8 cellular contexts compared by ENCODE assay signal in genomic region chr1:8629241-8630091, GRCh38.
DNase-seq lines count a peak whose midpoint lies in the region; ATAC-seq, FAIRE-seq and TF ChIP-seq lines count a peak whose summit lies in the region.

No MANE protein-coding gene starts in this region.

- H3K4me3 ChIP-seq in CD4-positive, alpha-beta memory T cell (ENCODE audit: low read length in 2 of 2): no peak overlapping the region
- H3K4me3 ChIP-seq in OCI-LY7 (ENCODE audit: low read depth, low read length, poor library complexity, severe bottlenecking) (no peak overlapping the region), thymus (ENCODE audit: low read length) (no peak overlapping the region), kidney (ENCODE audit: low read length in 2 of 2) (no peak overlapping the region)

- H3K27me3 Mint-ChIP-seq in CD4-positive, alpha-beta memory T cell: no peaks in the 10 kb centered on the region
- H3K27me3 Mint-ChIP-seq in glutamatergic neuron (ENCODE audit: unreplicated experiment) (peaks cover 10% of the 10 kb centered on the region), HFFc6 (ENCODE audit: insufficient read depth) (no peaks in the 10 kb centered on the region; the same call in none of the 2 replicates)

- POLR2A ChIA-PET in CD4-positive, alpha-beta memory T cell (lab: Charles Lee; ENCODE audit: partially characterized antibody): no interaction called here
- POLR2A ChIA-PET in OCI-LY7 (lab: Charles Lee): interaction anchor here (1.0 to 1.8 kb wide), 2 partner anchors 9 to 13 kb away, joined by 4 read pairs; no protein-coding TSS in a partner anchor

- H3K27me3 ChIP-seq in CD4-positive, alpha-beta memory T cell (ENCODE audit: insufficient read depth, low read length): no peaks in the 10 kb centered on the region
- no peaks in the 10 kb centered on the region for H3K27me3 ChIP-seq in thymus (ENCODE audit: control insufficient read depth, insufficient read depth)

- no peak for FAIRE-seq in kidney (lab: Jason Lieb, UNC)

- H3K27ac Mint-ChIP-seq in CD4-positive, alpha-beta memory T cell: peak overlapping the region in 6 of 7 donors; percentile 22 to 69 (median 39)
- peak overlapping the region; percentile 77 for H3K27ac Mint-ChIP-seq in glutamatergic neuron (ENCODE audit: unreplicated experiment)
- no peak overlapping the region; the same call in 1 of the 2 replicates for H3K27ac Mint-ChIP-seq in HFFc6

- peaks cover 0 to 2% (median 0%) of the 10 kb centered on the region in 8 donors for H3K9me3 Mint-ChIP-seq in CD4-positive, alpha-beta memory T cell
- H3K9me3 Mint-ChIP-seq in glutamatergic neuron (ENCODE audit: unreplicated experiment): peaks cover 25% of the 10 kb centered on the region
- no peaks in the 10 kb centered on the region for H3K9me3 Mint-ChIP-seq in HFFc6

- ATAC-seq in HG03139 (IDR thresholded peaks at IDR 0.05; ENCODE audit: unreplicated experiment): peak; percentile 65

- H3K9me3 ChIP-seq in CD4-positive, alpha-beta memory T cell (ENCODE audit: control insufficient read depth in 1 of 2, low read length in 2 of 2): no peaks in the 10 kb centered on the region
- H3K9me3 ChIP-seq in OCI-LY7 (ENCODE audit: low read length) (no peaks in the 10 kb centered on the region), thymus (ENCODE audit: control insufficient read depth) (no peaks in the 10 kb centered on the region), kidney (ENCODE audit: control insufficient read depth in 1 of 2, low read length in 2 of 2) (no peaks in the 10 kb centered on the region)

- peak overlapping the region in 7 of 8 donors; percentile 9 to 53 (median 32) for H3K4me3 Mint-ChIP-seq in CD4-positive, alpha-beta memory T cell
- no peak overlapping the region for H3K4me3 Mint-ChIP-seq in glutamatergic neuron (ENCODE audit: unreplicated experiment)
- no peak overlapping the region for H3K4me3 Mint-ChIP-seq in HFFc6

- WGBS in thymus: 55% methylated on average over 7 of the region's 7 CpGs

- peaks cover 2% of the 10 kb centered on the region; the same call in 1 of the 2 replicates for H3K79me2 ChIP-seq in OCI-LY7 (ENCODE audit: insufficient read depth, low read depth, low read length)

- no peak overlapping the region for H3K27ac ChIP-seq in CD4-positive, alpha-beta memory T cell (ENCODE audit: low read depth, low read length)
- H3K27ac ChIP-seq in OCI-LY7 (ENCODE audit: low read depth, low read length, poor library complexity, severe bottlenecking) (no peak overlapping the region), thymus (ENCODE audit: low read depth) (peak overlapping the region; percentile 42), kidney (ENCODE audit: low read depth in 2 of 2, low read length in 2 of 2) (no peak overlapping the region)

- TF ChIP-seq CTCF in OCI-LY7 (conservative IDR thresholded peaks at IDR 0.05; ENCODE audit: low read length): no peak
- TF ChIP-seq CTCF in glutamatergic neuron (IDR thresholded peaks at IDR 0.05; ENCODE audit: partially characterized antibody, unreplicated experiment): no peak
- TF ChIP-seq CTCF in kidney (IDR thresholded peaks at IDR 0.05; ENCODE audit: borderline replicate concordance, extremely low read depth, insufficient read depth): no peak
- TF ChIP-seq CTCF in HFFc6 (IDR thresholded peaks at IDR 0.05): no peak

- intact Hi-C loops in CD4-positive, alpha-beta memory T cell (cut with micrococcal nuclease): no loop called here
- intact Hi-C loops in OCI-LY7 (cut with micrococcal nuclease; ENCODE audit: unreplicated experiment): no loop called here
- intact Hi-C loops in kidney (cut with DNase I): no loop called here

- no peaks in the 10 kb centered on the region for H3K9me2 ChIP-seq in OCI-LY7 (ENCODE audit: insufficient read depth, low read length)

- no TSS peak for BruUV-seq in OCI-LY7 (replicated peaks; lab: Mats Ljungman, UMichigan)

- peaks cover 16 to 33% (median 24%) of the 10 kb centered on the region in 4 donors for H3K4me1 Mint-ChIP-seq in CD4-positive, alpha-beta memory T cell
- H3K4me1 Mint-ChIP-seq in glutamatergic neuron (ENCODE audit: low read depth, unreplicated experiment) (peaks cover 60% of the 10 kb centered on the region), HFFc6 (ENCODE audit: low read depth) (peaks cover 69% of the 10 kb centered on the region)

- H3K36me3 ChIP-seq in CD4-positive, alpha-beta memory T cell (ENCODE audit: insufficient read depth, low read length): no peaks in the 10 kb centered on the region
- H3K36me3 ChIP-seq in OCI-LY7 (ENCODE audit: insufficient read depth, low read length): no peaks in the 10 kb centered on the region
- no peaks in the 10 kb centered on the region for H3K36me3 ChIP-seq in thymus (ENCODE audit: control insufficient read depth, insufficient read depth)
- H3K36me3 ChIP-seq in kidney (ENCODE audit: control insufficient read depth in 1 of 2, insufficient read depth in 2 of 2, low read length in 2 of 2): no peaks in the 10 kb centered on the region

- peaks cover 17% of the 10 kb centered on the region; the same call in 1 of the 2 replicates for H4K20me1 ChIP-seq in OCI-LY7 (ENCODE audit: insufficient read depth, low read length)

- no peak for DNase-seq in CD4-positive, alpha-beta memory T cell
- peak; percentile 49 for DNase-seq in GM19240 (ENCODE audit: insufficient read length, low spot score)
- peak; percentile 26 for DNase-seq in OCI-LY7 (ENCODE audit: low spot score)
- DNase-seq in glutamatergic neuron: no peak
- DNase-seq in kidney: no peak
- DNase-seq in HFFc6: no peak

- H3K36me3 Mint-ChIP-seq in CD4-positive, alpha-beta memory T cell: no peaks in the 10 kb centered on the region
- H3K36me3 Mint-ChIP-seq in glutamatergic neuron (ENCODE audit: unreplicated experiment): no peaks in the 10 kb centered on the region
- H3K36me3 Mint-ChIP-seq in HFFc6 (ENCODE audit: low read depth): no peaks in the 10 kb centered on the region

- H3K4me2 ChIP-seq in OCI-LY7 (ENCODE audit: low read length): peak overlapping the region; percentile 33; the same call in 1 of the 2 replicates

- H3K9ac ChIP-seq in kidney (ENCODE audit: low read length in 2 of 2): no peak overlapping the region

- H2AFZ ChIP-seq in OCI-LY7 (ENCODE audit: low read length): no peak overlapping the region

- H3K4me1 ChIP-seq in CD4-positive, alpha-beta memory T cell (ENCODE audit: insufficient read depth, low read length): peaks cover 5% of the 10 kb centered on the region
- H3K4me1 ChIP-seq in OCI-LY7 (ENCODE audit: insufficient read depth, low read length, poor library complexity, severe bottlenecking): peaks cover 44% of the 10 kb centered on the region
- peaks cover 6% of the 10 kb centered on the region for H3K4me1 ChIP-seq in thymus (ENCODE audit: control insufficient read depth, insufficient read depth, low read length)
- peaks cover 5 to 15% of the 10 kb centered on the region in 2 donors for H3K4me1 ChIP-seq in kidney (ENCODE audit: control insufficient read depth in 1 of 2, insufficient read depth in 1 of 2, low read depth in 1 of 2, low read length in 2 of 2)

- CTCF ChIA-PET in CD4-positive, alpha-beta memory T cell (lab: Charles Lee; ENCODE audit: partially characterized antibody): no interaction called here
- CTCF ChIA-PET in OCI-LY7 (lab: Charles Lee; ENCODE audit: unreplicated experiment): no interaction called here

Comparison
In these comparisons a context has a peak if more than half of its experiments do, and no peak if none do; other contexts are left out.
1. DNase-seq: peak in GM19240 (single experiment) and OCI-LY7 (single experiment); none in CD4-positive, alpha-beta memory T cell (0 of 5), glutamatergic neuron (single experiment), kidney (single experiment) and HFFc6 (single experiment).
2. H3K4me3 Mint-ChIP-seq: peak in CD4-positive, alpha-beta memory T cell (7 of 8); none in glutamatergic neuron (single experiment) and HFFc6 (single experiment).